Comparison of ENCODE assay signal across 9 cellular contexts in the genomic region with DNA sequence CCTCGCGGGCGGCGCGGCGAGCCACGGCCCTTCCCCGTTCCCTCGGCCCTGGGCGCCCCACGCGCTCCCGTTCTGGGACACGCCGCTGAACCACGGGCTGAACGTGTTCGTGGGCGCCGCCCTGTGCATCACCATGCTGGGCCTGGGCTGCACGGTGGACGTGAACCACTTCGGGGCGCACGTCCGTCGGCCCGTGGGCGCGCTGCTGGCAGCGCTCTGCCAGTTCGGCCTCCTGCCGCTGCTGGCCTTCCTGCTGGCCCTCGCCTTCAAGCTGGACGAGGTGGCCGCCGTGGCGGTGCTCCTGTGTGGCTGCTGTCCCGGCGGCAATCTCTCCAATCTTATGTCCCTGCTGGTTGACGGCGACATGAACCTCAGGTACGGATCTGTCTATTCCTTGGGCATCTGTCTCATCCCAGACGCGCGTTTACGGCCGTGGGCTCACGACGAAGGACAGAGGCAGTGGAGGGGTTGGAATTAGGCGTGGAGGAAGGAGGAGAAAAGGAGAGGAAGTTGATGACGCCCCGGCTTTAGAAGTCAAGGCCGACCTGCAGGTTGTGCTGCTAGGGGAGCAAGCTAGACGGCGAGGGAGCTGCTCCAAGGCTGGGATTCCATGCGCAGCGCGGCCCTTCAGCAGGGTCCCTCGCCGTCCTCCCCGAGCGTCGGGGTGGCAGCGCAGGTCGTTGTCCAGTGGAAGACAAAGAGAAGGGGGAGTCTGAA. TPM values are rescaled to one million over a fixed set of nuclear protein-coding genes. Genes with fewer than 3 reads are reported as not detected.
DNase-seq lines count a peak whose midpoint lies in the region; ATAC-seq, FAIRE-seq and TF ChIP-seq lines count a peak whose summit lies in the region.
"Had no signal": no experiment of that assay in that cellular context is flagged by ENCODE, and none has a peak within 500 bp of the region (broad histone marks: within the 10 kb centered on the region; RNA-seq: fewer than 3 reads in every experiment).

No MANE protein-coding gene starts in this region.

- no peaks in the 10 kb centered on the region for H3K36me3 Mint-ChIP-seq in T-helper 2 cell treated with Interferon-gamma antibody and Interleukin-4, amounts not matched to agents 5 μg/mL and 100 μg/mL, for 36 hours (ENCODE audit: low read depth)

- peaks cover 75% of the 10 kb centered on the region for H3K27me3 Mint-ChIP-seq in T-helper 2 cell treated with Interferon-gamma antibody and Interleukin-4, amounts not matched to agents 5 μg/mL and 100 μg/mL, for 36 hours (ENCODE audit: low read depth)

- H3K27me3 ChIP-seq in sigmoid colon (peaks cover 25 to 85% (median 57%) of the 10 kb centered on the region in 3 donors), small intestine (ENCODE audit: control insufficient read depth in 2 of 2, insufficient read depth in 2 of 2, low read length in 2 of 2) (peaks cover 7 to 35% of the 10 kb centered on the region in 2 donors)

- H3K27ac ChIP-seq in sigmoid colon (no peak overlapping the region), small intestine (ENCODE audit: low read depth in 1 of 2, low read length in 1 of 2) (no peak overlapping the region)

- peak overlapping the region; percentile 55 for H3K4me3 Mint-ChIP-seq in T-helper 2 cell treated with Interferon-gamma antibody and Interleukin-4, amounts not matched to agents 5 μg/mL and 100 μg/mL, for 36 hours
- H3K4me3 Mint-ChIP-seq: HFFc6 had no signal

- H3K36me3 ChIP-seq in sigmoid colon, result no peaks in the 10 kb centered on the region
- no peaks in the 10 kb centered on the region for H3K36me3 ChIP-seq in small intestine (ENCODE audit: control insufficient read depth in 2 of 2, insufficient read depth in 2 of 2, low read length in 2 of 2)

- TF ChIP-seq POLR2A in sigmoid colon (IDR thresholded peaks at IDR 0.05), result no peak

- WGBS in sigmoid colon, 2 donors, result 8 to 9% methylated on average over 66 of the region's 66 CpGs
- 8 to 16% (median 8%) methylated on average over 57 to 66 of the region's 66 CpGs for WGBS in small intestine, 3 donors

- H3K4me1 Mint-ChIP-seq in T-helper 2 cell treated with Interferon-gamma antibody and Interleukin-4, amounts not matched to agents 5 μg/mL and 100 μg/mL, for 36 hours (ENCODE audit: low read depth), result peaks cover 9% of the 10 kb centered on the region

- H3K27ac Mint-ChIP-seq in T-helper 2 cell treated with Interferon-gamma antibody and Interleukin-4, amounts not matched to agents 5 μg/mL and 100 μg/mL, for 36 hours, result no peak overlapping the region
- H3K27ac Mint-ChIP-seq: HFFc6 had no signal

- H3K4me1 ChIP-seq in sigmoid colon, result peaks cover 0 to 14% (median 9%) of the 10 kb centered on the region in 4 donors
- no peaks in the 10 kb centered on the region for H3K4me1 ChIP-seq in small intestine (ENCODE audit: control insufficient read depth in 2 of 2, insufficient read depth in 1 of 2, low read depth in 1 of 2, low read length in 1 of 2)

- TF ChIP-seq EP300 in sigmoid colon (IDR thresholded peaks at IDR 0.05), result no peak

- no peak for FAIRE-seq in small intestine (lab: Jason Lieb, UNC)

- TF ChIP-seq CTCF in sigmoid colon (IDR thresholded peaks at IDR 0.05), result no peak

- no peaks in the 10 kb centered on the region for H3K9me3 Mint-ChIP-seq in T-helper 2 cell treated with Interferon-gamma antibody and Interleukin-4, amounts not matched to agents 5 μg/mL and 100 μg/mL, for 36 hours

- H3K9me3 ChIP-seq in sigmoid colon (no peaks in the 10 kb centered on the region), small intestine (ENCODE audit: control insufficient read depth, low read depth) (no peaks in the 10 kb centered on the region)

- peak overlapping the region in 3 of 4 donors; percentile 17 to 34 (median 30) for H3K4me3 ChIP-seq in sigmoid colon
- H3K4me3 ChIP-seq in small intestine (ENCODE audit: low read depth in 1 of 2, low read length in 2 of 2), result peak overlapping the region in 1 of 2 donors; percentile 56

- DNase-seq in T-helper 2 cell treated with Interferon-gamma antibody and Interleukin-4, amounts not matched to agents 5 μg/mL and 100 μg/mL, for 36 hours (ENCODE audit: low spot score), result no peak
- DNase-seq in germinal center (ENCODE audit: low spot score) (peak; percentile 14), sigmoid colon (no peak), small intestine (no peak)
- no peak for DNase-seq in activated CD4-positive, CD25-positive, alpha-beta regulatory T cell treated with anti-CD3 and anti-CD28 coated beads, Interleukin-2, amount 50 U/mL, for 72 hours
- DNase-seq: HFFc6 had no signal

- ATAC-seq in GM19463 (IDR thresholded peaks at IDR 0.05; ENCODE audit: unreplicated experiment), result peak; percentile 18
- ATAC-seq in GM21390 (IDR thresholded peaks at IDR 0.05; ENCODE audit: unreplicated experiment), result no peak
- no peak for ATAC-seq in HG03354 (IDR thresholded peaks at IDR 0.05; ENCODE audit: poor library complexity, severe bottlenecking, unreplicated experiment)

- intact Hi-C loops in sigmoid colon (cut with DNase I), result no loop called here

RNA-seq across cellular contexts. Expression of a gene that starts 0.8 kb away (rescaled TPM):
- total RNA-seq in sigmoid colon, result 1 to 10 TPM in 3 of 4 donors, under 1 TPM in 1; 0.99 to 3.0 (median 2.6) TPM
- polyA plus RNA-seq in sigmoid colon (under 1 TPM in 1 of 3 donors, not detected in 2; 0.73 TPM), small intestine (1 to 10 TPM in 1 of 3 donors, not detected in 2; 2.3 TPM)
- total RNA-seq: HFFc6 had no signal

RNA-seq across cellular contexts. Expression of a gene that starts 6.1 kb away (rescaled TPM):
- total RNA-seq in sigmoid colon, result not detected
- polyA plus RNA-seq in sigmoid colon (not detected), small intestine (not detected)
- total RNA-seq: HFFc6 had no signal
